Comparison of ENCODE assay signal across 17 cellular contexts in the genomic region with DNA sequence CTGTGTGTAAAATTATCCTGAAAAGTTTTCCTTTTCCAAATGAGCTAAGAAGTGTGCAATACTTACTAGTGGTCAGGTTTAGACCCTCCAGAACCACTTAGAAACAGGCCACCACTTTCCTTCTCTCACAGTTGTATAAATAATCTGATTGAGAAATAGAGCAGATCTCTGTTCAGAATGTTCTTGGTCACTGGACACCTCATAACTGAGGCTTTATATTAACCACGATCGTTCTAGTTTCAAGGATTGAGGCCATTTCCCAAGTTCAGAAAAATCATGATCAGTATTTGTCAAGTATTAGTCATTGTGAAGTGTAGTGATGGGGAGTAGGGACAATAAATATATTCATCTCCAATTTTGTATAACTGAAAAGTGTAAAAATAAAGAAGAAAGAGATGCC. TPM values are rescaled to one million over a fixed set of nuclear protein-coding genes. Genes with fewer than 3 reads are reported as not detected.
DNase-seq lines count a peak whose midpoint lies in the region; ATAC-seq and TF ChIP-seq lines count a peak whose summit lies in the region.
"Had no signal": no experiment of that assay in that cellular context is flagged by ENCODE, and none has a peak within 500 bp of the region (broad histone marks: within the 10 kb centered on the region; RNA-seq: fewer than 3 reads in every experiment).

No MANE protein-coding gene starts in this region.

- no peaks in the 10 kb centered on the region for H3K79me2 ChIP-seq in Loucy (ENCODE audit: insufficient read depth, low read length)

- H3K27me3 ChIP-seq in Loucy (ENCODE audit: insufficient read depth, low read length, poor library complexity, severe bottlenecking) (peaks cover 17% of the 10 kb centered on the region), endocrine pancreas (ENCODE audit: control insufficient read depth, insufficient read depth, low read length) (no peaks in the 10 kb centered on the region), right lobe of liver (no peaks in the 10 kb centered on the region)

- DNase-seq in AG08396 (ENCODE audit: low spot score) = peak; percentile 13
- no peak for DNase-seq in right lobe of liver
- no peak for DNase-seq in omental fat pad (ENCODE audit: low spot score)
- no peak for DNase-seq in activated effector memory CD4-positive, alpha-beta T cell treated with Interleukin-2 at 50 U/mL for 16 hours
- DNase-seq: activated naive CD4-positive, alpha-beta T cell treated with anti-CD3 and anti-CD28 coated beads for 36 hours; COR-L47; foreskin keratinocyte; GDM1; nephron progenitor cell; NK-92 treated with Interleukin-12 subunit alpha and Interleukin-12 subunit beta, amount 100 ng/mL, for 24 hours; Right ventricle myocardium superior; T-helper 2 cell had no signal

- ATAC-seq in right lobe of liver = peak; percentile 72 to 76 (median 74)
- ATAC-seq in omental fat pad (ENCODE audit: low FRiP score) = no peak
- ATAC-seq in GM18858 (IDR thresholded peaks at IDR 0.05; ENCODE audit: unreplicated experiment) = no peak
- ATAC-seq in HG03571 (IDR thresholded peaks at IDR 0.05; ENCODE audit: unreplicated experiment) = no peak
- ATAC-seq: foreskin keratinocyte had no signal

- H3K9me2 ChIP-seq in Loucy (replicated peaks; ENCODE audit: low read depth, low read length) = no peaks in the 10 kb centered on the region

- H3K36me3 ChIP-seq in Loucy (ENCODE audit: insufficient read depth, low read length) = no peaks in the 10 kb centered on the region
- H3K36me3 ChIP-seq in endocrine pancreas (ENCODE audit: control insufficient read depth, insufficient read depth, low read length) = no peaks in the 10 kb centered on the region
- no peaks in the 10 kb centered on the region for H3K36me3 ChIP-seq in right lobe of liver
- H3K36me3 ChIP-seq: HAP-1 had no signal

- H3K9me3 ChIP-seq in Loucy (ENCODE audit: insufficient read depth, low read depth, low read length) = no peaks in the 10 kb centered on the region
- no peaks in the 10 kb centered on the region for H3K9me3 ChIP-seq in endocrine pancreas (ENCODE audit: control insufficient read depth, low read length)
- H3K9me3 ChIP-seq in right lobe of liver = no peaks in the 10 kb centered on the region
- H3K9me3 ChIP-seq: HAP-1 had no signal

- H3K4me2 ChIP-seq in Loucy (ENCODE audit: low read depth, low read length, poor library complexity, severe bottlenecking) = no peak overlapping the region

- no peak overlapping the region for H3K4me3 ChIP-seq in Loucy (ENCODE audit: low read length, poor library complexity, severe bottlenecking)
- peak overlapping the region; percentile 93 for H3K4me3 ChIP-seq in endocrine pancreas (ENCODE audit: control insufficient read depth, insufficient read depth, low read length)
- H3K4me3 ChIP-seq in right lobe of liver = no peak overlapping the region
- H3K4me3 ChIP-seq: HAP-1 had no signal

- H3K4me1 ChIP-seq in Loucy (ENCODE audit: insufficient read depth, low read length, poor library complexity, severe bottlenecking) (peaks cover 16% of the 10 kb centered on the region), endocrine pancreas (ENCODE audit: control insufficient read depth, insufficient read depth, low read length) (no peaks in the 10 kb centered on the region), right lobe of liver (peaks cover 0 to 40% (median 15%) of the 10 kb centered on the region in 4 donors)
- H3K4me1 ChIP-seq: foreskin keratinocyte had no signal

- no peaks in the 10 kb centered on the region for H3F3A ChIP-seq in Loucy (ENCODE audit: low read depth)

- TF ChIP-seq CTCF in Loucy (conservative IDR thresholded peaks at IDR 0.05; ENCODE audit: low read length) = no peak
- TF ChIP-seq CTCF in right lobe of liver (IDR thresholded peaks at IDR 0.05) = no peak
- TF ChIP-seq CTCF in omental fat pad (IDR thresholded peaks at IDR 0.05) = no peak

- H3K9ac ChIP-seq in Loucy (ENCODE audit: low read depth, low read length, poor library complexity, severe bottlenecking) (no peak overlapping the region), endocrine pancreas (ENCODE audit: control insufficient read depth, insufficient read depth, low read length) (no peak overlapping the region)

- no peaks in the 10 kb centered on the region for H4K20me1 ChIP-seq in Loucy (ENCODE audit: insufficient read depth, low read length, poor library complexity, severe bottlenecking)

- intact Hi-C loops in right lobe of liver (cut with DNase I) = no loop called here

- WGBS in right lobe of liver (ENCODE audit: insufficient coverage, low coverage, low lambda C conversion rate, missing lambda C conversion rate) = 21% methylated on average over 2 of the region's 2 CpGs

- H2AFZ ChIP-seq in Loucy (ENCODE audit: low read length) = peak overlapping the region; percentile 38; the same call in 1 of the 2 replicates

- peak; percentile 12 for TF ChIP-seq POLR2A in right lobe of liver (IDR thresholded peaks at IDR 0.05)

- H3K27ac ChIP-seq in right lobe of liver = peak overlapping the region; percentile 13 to 63 (median 61)
- H3K27ac ChIP-seq: foreskin keratinocyte had no signal

RNA-seq across cellular contexts. Expression of a gene that starts 1.0 kb away (rescaled TPM):
- total RNA-seq in right lobe of liver = 10 to 100 TPM; 14.1 to 30.9 (median 24.1) TPM
- total RNA-seq in omental fat pad = 10 to 100 TPM; 12.4 to 17.8 (median 16.3) TPM

Comparison
In these comparisons a context has a peak if more than half of its experiments do, and no peak if none do; other contexts are left out.
1. ATAC-seq: peak in right lobe of liver (4 of 4); none in omental fat pad (single experiment), GM18858 (single experiment) and HG03571 (single experiment).